ENCODE assay signal across 9 cellular contexts in the genomic region with DNA sequence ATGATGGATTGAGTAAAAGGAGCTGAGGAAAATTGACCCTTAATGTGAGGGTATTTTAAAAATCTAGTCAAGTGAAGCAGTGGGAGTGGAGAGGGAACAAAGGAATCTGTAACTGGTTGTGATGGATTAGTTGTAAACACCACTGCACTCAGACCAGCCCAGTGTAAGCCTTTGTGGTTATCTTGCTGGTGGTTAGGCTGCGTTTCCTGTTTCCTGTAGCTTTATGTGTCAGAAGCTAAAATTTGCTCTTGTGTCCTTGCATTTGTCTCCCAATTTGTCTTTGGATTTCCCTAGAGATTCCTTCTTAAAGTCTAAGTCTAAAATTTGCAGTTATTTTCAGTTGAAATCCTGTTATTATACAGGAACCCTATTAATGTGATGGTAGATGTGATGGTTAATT. TPM values are rescaled to one million over a fixed set of nuclear protein-coding genes. Genes with fewer than 3 reads are reported as not detected.
DNase-seq lines count a peak whose midpoint lies in the region; ATAC-seq, FAIRE-seq and TF ChIP-seq lines count a peak whose summit lies in the region.
"Had no signal": no experiment of that assay in that cellular context is flagged by ENCODE, and none has a peak within 500 bp of the region (broad histone marks: within the 10 kb centered on the region; RNA-seq: fewer than 3 reads in every experiment).

No MANE protein-coding gene starts in this region.

- H4K20me1 ChIP-seq in astrocyte (ENCODE audit: insufficient read depth, low read length) = no peaks in the 10 kb centered on the region

- H2AFZ ChIP-seq in astrocyte (ENCODE audit: low read depth, low read length) = no peak overlapping the region

- H3K9me3 ChIP-seq in astrocyte (ENCODE audit: insufficient read depth, low read depth, low read length) (no peaks in the 10 kb centered on the region), heart left ventricle (peaks cover 0 to 6% (median 0%) of the 10 kb centered on the region in 12 donors), esophagus squamous epithelium (no peaks in the 10 kb centered on the region)

- no peak for FAIRE-seq in astrocyte (lab: Jason Lieb, UNC)
- FAIRE-seq: G401.6 had no signal

- H3K4me3 ChIP-seq in astrocyte (ENCODE audit: insufficient read depth, low read depth, low read length) = no peak overlapping the region
- H3K4me3 ChIP-seq in heart left ventricle = no peak overlapping the region
- H3K4me3 ChIP-seq in esophagus squamous epithelium = no peak overlapping the region

- no peak overlapping the region for H3K27ac ChIP-seq in astrocyte (ENCODE audit: low read depth, low read length)
- no peak overlapping the region for H3K27ac ChIP-seq in heart left ventricle
- no peak overlapping the region for H3K27ac ChIP-seq in esophagus squamous epithelium

- TF ChIP-seq POLR2A in heart left ventricle (IDR thresholded peaks at IDR 0.05) = no peak
- no peak for TF ChIP-seq POLR2A in esophagus squamous epithelium (IDR thresholded peaks at IDR 0.05)

- TF ChIP-seq CTCF in astrocyte (IDR thresholded peaks at IDR 0.05; ENCODE audit: insufficient read depth, low read depth, low read length) (no peak), heart left ventricle (IDR thresholded peaks at IDR 0.05) (no peak), osteocyte (IDR thresholded peaks at IDR 0.05) (no peak), esophagus squamous epithelium (IDR thresholded peaks at IDR 0.05) (no peak)

- H3K4me2 ChIP-seq in astrocyte (ENCODE audit: low read length) = peak overlapping the region; percentile 23

- H3K9me3 Mint-ChIP-seq in astrocyte (ENCODE audit: unreplicated experiment) (peaks cover 9% of the 10 kb centered on the region), osteocyte (ENCODE audit: unreplicated experiment) (peaks cover 10% of the 10 kb centered on the region)

- no peaks in the 10 kb centered on the region for H3K36me3 Mint-ChIP-seq in astrocyte (ENCODE audit: low read depth, unreplicated experiment)
- H3K36me3 Mint-ChIP-seq in osteocyte (ENCODE audit: unreplicated experiment) = no peaks in the 10 kb centered on the region

- no peaks in the 10 kb centered on the region for H3K27me3 Mint-ChIP-seq in astrocyte (ENCODE audit: low read depth, unreplicated experiment)
- H3K27me3 Mint-ChIP-seq in osteocyte (ENCODE audit: unreplicated experiment) = peaks cover 45% of the 10 kb centered on the region

- DNase-seq in AML-193 (lab: John Stamatoyannopoulos, UW) (peak; percentile 74 to 75), astrocyte (ENCODE audit: low read depth) (peak; percentile 40), inferior parietal cortex (ENCODE audit: extremely low spot score) (no peak), heart left ventricle (no peak), osteocyte (ENCODE audit: extremely low spot score, unreplicated experiment) (no peak), esophagus squamous epithelium (lab: John Stamatoyannopoulos, UW) (no peak)

- intact Hi-C loops in heart left ventricle (cut with DNase I) (no loop called here), esophagus squamous epithelium (cut with DNase I) (no loop called here)

- H3K4me1 Mint-ChIP-seq in astrocyte (ENCODE audit: low read depth, unreplicated experiment) (peaks cover 9% of the 10 kb centered on the region), osteocyte (ENCODE audit: unreplicated experiment) (no peaks in the 10 kb centered on the region)

- H3K4me3 Mint-ChIP-seq in astrocyte (ENCODE audit: unreplicated experiment) = no peak overlapping the region
- H3K4me3 Mint-ChIP-seq in osteocyte (ENCODE audit: unreplicated experiment) = no peak overlapping the region

- H3K4me1 ChIP-seq in astrocyte (ENCODE audit: insufficient read depth, low read length) (no peaks in the 10 kb centered on the region), heart left ventricle (peaks cover 0 to 12% (median 0%) of the 10 kb centered on the region in 12 donors), esophagus squamous epithelium (no peaks in the 10 kb centered on the region)

- ATAC-seq in GM19372 (IDR thresholded peaks at IDR 0.05; ENCODE audit: low read depth, unreplicated experiment) (peak; percentile 93), HG03354 (IDR thresholded peaks at IDR 0.05; ENCODE audit: poor library complexity, severe bottlenecking, unreplicated experiment) (peak; percentile 93), heart left ventricle (no peak)

- 22 to 31% (median 24%) methylated on average over 1 of the region's 1 CpG for WGBS in heart left ventricle, 4 donors
- WGBS in esophagus squamous epithelium, 2 donors = 0% methylated on average over 1 of the region's 1 CpG

- no peaks in the 10 kb centered on the region for H3K79me2 ChIP-seq in astrocyte (ENCODE audit: insufficient read depth, low read length)

- no peak overlapping the region for H3K9ac ChIP-seq in astrocyte (ENCODE audit: low read length)

- peak overlapping the region; percentile 49 for H3K27ac Mint-ChIP-seq in astrocyte (ENCODE audit: unreplicated experiment)
- no peak overlapping the region for H3K27ac Mint-ChIP-seq in osteocyte (ENCODE audit: unreplicated experiment)

- H3K36me3 ChIP-seq in astrocyte (ENCODE audit: insufficient read depth, low read length) = no peaks in the 10 kb centered on the region
- H3K36me3 ChIP-seq in heart left ventricle = no peaks in the 10 kb centered on the region
- no peaks in the 10 kb centered on the region for H3K36me3 ChIP-seq in esophagus squamous epithelium

- H3K27me3 ChIP-seq in astrocyte (ENCODE audit: insufficient read depth, low read length) (no peaks in the 10 kb centered on the region), heart left ventricle (no peaks in the 10 kb centered on the region), esophagus squamous epithelium (no peaks in the 10 kb centered on the region)

RNA-seq across cellular contexts. Expression of gene IFNA21, which starts 6.3 kb away (rescaled TPM):
- total RNA-seq in astrocyte = not detected in 2 replicates
- total RNA-seq in heart left ventricle = not detected
- not detected for polyA plus RNA-seq in heart left ventricle
- total RNA-seq in osteocyte = not detected in 2 replicates
- total RNA-seq in esophagus squamous epithelium = not detected

RNA-seq across cellular contexts. Expression of gene IFNW1, which starts 18.5 kb away (rescaled TPM):
- total RNA-seq in astrocyte (not detected in 2 replicates), heart left ventricle (not detected), osteocyte (not detected in 2 replicates), esophagus squamous epithelium (not detected)
- not detected for polyA plus RNA-seq in heart left ventricle

RNA-seq across cellular contexts. Expression of gene IFNA4, which starts 27.2 kb away (rescaled TPM):
- total RNA-seq in astrocyte = not detected in 2 replicates
- total RNA-seq in heart left ventricle = not detected
- polyA plus RNA-seq in heart left ventricle = not detected
- total RNA-seq in osteocyte = not detected in 2 replicates
- total RNA-seq in esophagus squamous epithelium = not detected

RNA-seq across cellular contexts. Expression of gene IFNA7, which starts 41.8 kb away (rescaled TPM):
- total RNA-seq in astrocyte = not detected in 2 replicates
- total RNA-seq in heart left ventricle = not detected
- not detected for polyA plus RNA-seq in heart left ventricle
- not detected in 2 replicates for total RNA-seq in osteocyte
- not detected for total RNA-seq in esophagus squamous epithelium

RNA-seq across cellular contexts. Expression of gene IFNA10, which starts 46.8 kb away (rescaled TPM):
- total RNA-seq in astrocyte = not detected in 2 replicates
- not detected for total RNA-seq in heart left ventricle
- polyA plus RNA-seq in heart left ventricle = not detected
- total RNA-seq in osteocyte = not detected in 2 replicates
- not detected for total RNA-seq in esophagus squamous epithelium

Comparison
In these comparisons a context has a peak if more than half of its experiments do, and no peak if none do; other contexts are left out.
1. DNase-seq: peak in AML-193 (2 of 2) and astrocyte (single experiment); none in inferior parietal cortex (single experiment), heart left ventricle (0 of 5), osteocyte (single experiment) and esophagus squamous epithelium (single experiment).
2. ATAC-seq: peak in GM19372 (single experiment) and HG03354 (single experiment); none in heart left ventricle (0 of 4).